2 cellular contexts compared by ENCODE assay signal in genomic region chr22:25969901-25970300, GRCh38.
TF ChIP-seq lines count a peak whose summit lies in the region.

No MANE protein-coding gene starts in this region.

TF ChIP-seq in HEK293, 187 proteins besides CTCF, POLR2A, EP300 and RAD21 (continues in another document):
- no peak for TF ChIP-seq ZBTB49 (tag by site-specific recombination; IDR thresholded peaks at IDR 0.05; ENCODE audit: low read depth)
- peak; percentile 46 for TF ChIP-seq ZBTB21 (tag by site-specific recombination; IDR thresholded peaks at IDR 0.05)
- TF ChIP-seq GLI4 (tag by site-specific recombination; IDR thresholded peaks at IDR 0.05) = no peak
- peak; percentile 63; the same call in 1 of the 2 replicates for TF ChIP-seq ZNF580 (tag by site-specific recombination; IDR thresholded peaks at IDR 0.05)
- TF ChIP-seq ZNF670 (tag by site-specific recombination; IDR thresholded peaks at IDR 0.05; ENCODE audit: low read depth) = peak; percentile 56; the same call in 1 of the 2 replicates
- TF ChIP-seq ZNF677 (tag by site-specific recombination; IDR thresholded peaks at IDR 0.05) = no peak
- TF ChIP-seq ZNF280C (tag by site-specific recombination; IDR thresholded peaks at IDR 0.05) = 0 out of 2 replicates have a peak, but pooled peaks have one; percentile 90
- no peak for TF ChIP-seq GLI2 (tag by site-specific recombination; IDR thresholded peaks at IDR 0.05; ENCODE audit: borderline replicate concordance, low read depth)
- TF ChIP-seq YY2 (tag by site-specific recombination; IDR thresholded peaks at IDR 0.05) = peak; percentile 94
- no peak for TF ChIP-seq ZNF423 (tag by site-specific recombination; IDR thresholded peaks at IDR 0.05)
- TF ChIP-seq ZSCAN16 (tag by site-specific recombination; IDR thresholded peaks at IDR 0.05) = no peak
- peak; percentile 91; the same call in 1 of the 2 replicates for TF ChIP-seq SALL2 (tag by site-specific recombination; IDR thresholded peaks at IDR 0.05; ENCODE audit: borderline replicate concordance)
- peak; percentile 96 for TF ChIP-seq ZNF513 (tag by site-specific recombination; IDR thresholded peaks at IDR 0.05)
- TF ChIP-seq SP7 (tag by site-specific recombination; IDR thresholded peaks at IDR 0.05) = peak; percentile 52
- TF ChIP-seq REPIN1 (tag by site-specific recombination; IDR thresholded peaks at IDR 0.05; ENCODE audit: low read depth) = peak; percentile 76; the same call in 1 of the 2 replicates
- TF ChIP-seq ZNF26 (tag by site-specific recombination; IDR thresholded peaks at IDR 0.05) = 0 out of 2 replicates have a peak, but pooled peaks have one; percentile 7
- 0 out of 2 replicates have a peak, but pooled peaks have one; percentile 37 for TF ChIP-seq BCL6B (tag by site-specific recombination; IDR thresholded peaks at IDR 0.05)
- peak; percentile 86; the same call in 1 of the 2 replicates for TF ChIP-seq ZNF658 (tag by site-specific recombination; IDR thresholded peaks at IDR 0.05)
- TF ChIP-seq ZNF548 (tag by site-specific recombination; IDR thresholded peaks at IDR 0.05) = peak; percentile 7; the same call in 1 of the 2 replicates
- no peak for TF ChIP-seq TRIM28 (IDR thresholded peaks at IDR 0.05; ENCODE audit: borderline replicate concordance, low read length)

TF ChIP-seq in H1, 55 proteins besides CTCF, POLR2A, EP300 and RAD21:
- TF ChIP-seq KDM1A (IDR thresholded peaks at IDR 0.05; ENCODE audit: borderline replicate concordance, low read length) = no peak
- TF ChIP-seq PHF8 (conservative IDR thresholded peaks at IDR 0.05; ENCODE audit: low read depth, low read length) = no peak
- no peak for TF ChIP-seq EZH2 (IDR thresholded peaks at IDR 0.05; ENCODE audit: low read depth, low read length, severe bottlenecking)
- no peak for TF ChIP-seq HDAC2 (IDR thresholded peaks at IDR 0.05; ENCODE audit: borderline replicate concordance in 1 of 2, low read depth in 2 of 2, low read length in 2 of 2)
- TF ChIP-seq YY1 (IDR thresholded peaks at IDR 0.05; ENCODE audit: low read depth, low read length) = no peak
- TF ChIP-seq TAF7 (optimal IDR thresholded peaks at IDR 0.05; ENCODE audit: borderline replicate concordance, low read depth, low read length) = no peak
- TF ChIP-seq FOSL1 (IDR thresholded peaks at IDR 0.05; ENCODE audit: insufficient read depth, low read depth, low read length) = no peak
- no peak for TF ChIP-seq EGR1 (IDR thresholded peaks at IDR 0.05; ENCODE audit: borderline replicate concordance, low read depth, low read length)
- no peak for TF ChIP-seq CBX5 (IDR thresholded peaks at IDR 0.05; ENCODE audit: low read depth, low read length)
- no peak for TF ChIP-seq GABPA (IDR thresholded peaks at IDR 0.05; ENCODE audit: borderline replicate concordance, insufficient read depth, low read length)
- TF ChIP-seq GTF2F1 (IDR thresholded peaks at IDR 0.05; ENCODE audit: borderline replicate concordance, low read depth, low read length) = no peak
- no peak for TF ChIP-seq TAF1 (IDR thresholded peaks at IDR 0.05; ENCODE audit: low read depth, low read length)
- no peak for TF ChIP-seq NRF1 (IDR thresholded peaks at IDR 0.05; ENCODE audit: low read depth, low read length)
- no peak for TF ChIP-seq KDM4A (IDR thresholded peaks at IDR 0.05; ENCODE audit: low read depth, low read length, severe bottlenecking)
- TF ChIP-seq CEBPB (IDR thresholded peaks at IDR 0.05; ENCODE audit: low read depth, low read length) = no peak
- TF ChIP-seq SAP30 (IDR thresholded peaks at IDR 0.05; ENCODE audit: insufficient read depth, insufficient replicate concordance, low read length) = no peak
- no peak for TF ChIP-seq E2F6 (IDR thresholded peaks at IDR 0.05)
- TF ChIP-seq TEAD4 (IDR thresholded peaks at IDR 0.05; ENCODE audit: low read depth, low read length) = no peak
- no peak for TF ChIP-seq BACH1 (IDR thresholded peaks at IDR 0.05; ENCODE audit: low read length)
